Comparison of ENCODE assay signal across 2 cellular contexts in the genomic region with DNA sequence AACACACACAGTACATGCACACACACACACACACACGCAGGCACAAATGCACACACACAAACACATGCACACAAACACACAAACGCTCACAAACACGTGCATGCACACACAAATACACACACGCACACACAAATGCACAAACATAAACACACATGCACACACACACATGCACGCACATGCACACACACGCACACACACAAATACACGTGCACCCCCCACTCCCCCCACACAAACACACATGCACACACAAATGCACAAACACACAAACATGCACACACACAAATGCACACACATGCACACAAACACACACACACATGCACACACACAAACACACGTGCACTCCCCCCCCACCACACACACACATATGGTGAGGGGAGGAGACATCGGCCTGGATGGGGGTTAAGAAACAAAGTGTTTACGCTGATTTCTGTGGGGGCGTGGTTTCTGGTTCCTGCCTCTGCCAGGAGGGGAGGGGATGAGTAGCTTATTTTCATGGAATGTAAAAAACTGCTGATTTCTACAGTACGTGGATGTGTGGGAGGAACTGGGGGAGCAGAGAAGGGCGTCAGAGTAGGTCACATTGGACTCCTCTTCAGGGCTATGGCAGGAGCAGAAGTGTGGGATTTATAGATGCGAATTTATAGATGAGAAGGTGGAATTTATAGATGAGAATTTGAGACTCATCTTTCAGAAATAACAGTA.
TF ChIP-seq lines count a peak whose summit lies in the region.

No MANE protein-coding gene starts in this region.

TF ChIP-seq in HEK293, 187 proteins besides CTCF, POLR2A, EP300 and RAD21 (continued from another document):
- TF ChIP-seq, protein P1, sequence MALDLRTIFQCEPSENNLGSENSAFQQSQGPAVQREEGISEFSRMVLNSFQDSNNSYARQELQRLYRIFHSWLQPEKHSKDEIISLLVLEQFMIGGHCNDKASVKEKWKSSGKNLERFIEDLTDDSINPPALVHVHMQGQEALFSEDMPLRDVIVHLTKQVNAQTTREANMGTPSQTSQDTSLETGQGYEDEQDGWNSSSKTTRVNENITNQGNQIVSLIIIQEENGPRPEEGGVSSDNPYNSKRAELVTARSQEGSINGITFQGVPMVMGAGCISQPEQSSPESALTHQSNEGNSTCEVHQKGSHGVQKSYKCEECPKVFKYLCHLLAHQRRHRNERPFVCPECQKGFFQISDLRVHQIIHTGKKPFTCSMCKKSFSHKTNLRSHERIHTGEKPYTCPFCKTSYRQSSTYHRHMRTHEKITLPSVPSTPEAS (tag by site-specific recombination; IDR thresholded peaks at IDR 0.05), result peak; percentile 99

TF ChIP-seq in K562, 482 proteins besides CTCF, POLR2A, EP300 and RAD21 (continued from another document):
- TF ChIP-seq, protein P2, sequence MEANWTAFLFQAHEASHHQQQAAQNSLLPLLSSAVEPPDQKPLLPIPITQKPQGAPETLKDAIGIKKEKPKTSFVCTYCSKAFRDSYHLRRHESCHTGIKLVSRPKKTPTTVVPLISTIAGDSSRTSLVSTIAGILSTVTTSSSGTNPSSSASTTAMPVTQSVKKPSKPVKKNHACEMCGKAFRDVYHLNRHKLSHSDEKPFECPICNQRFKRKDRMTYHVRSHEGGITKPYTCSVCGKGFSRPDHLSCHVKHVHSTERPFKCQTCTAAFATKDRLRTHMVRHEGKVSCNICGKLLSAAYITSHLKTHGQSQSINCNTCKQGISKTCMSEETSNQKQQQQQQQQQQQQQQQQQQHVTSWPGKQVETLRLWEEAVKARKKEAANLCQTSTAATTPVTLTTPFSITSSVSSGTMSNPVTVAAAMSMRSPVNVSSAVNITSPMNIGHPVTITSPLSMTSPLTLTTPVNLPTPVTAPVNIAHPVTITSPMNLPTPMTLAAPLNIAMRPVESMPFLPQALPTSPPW (CRISPR knock-in tag; IDR thresholded peaks at IDR 0.05), result no peak
- no peak for TF ChIP-seq ZEB2 (IDR thresholded peaks at IDR 0.05)
- TF ChIP-seq, protein P3, sequence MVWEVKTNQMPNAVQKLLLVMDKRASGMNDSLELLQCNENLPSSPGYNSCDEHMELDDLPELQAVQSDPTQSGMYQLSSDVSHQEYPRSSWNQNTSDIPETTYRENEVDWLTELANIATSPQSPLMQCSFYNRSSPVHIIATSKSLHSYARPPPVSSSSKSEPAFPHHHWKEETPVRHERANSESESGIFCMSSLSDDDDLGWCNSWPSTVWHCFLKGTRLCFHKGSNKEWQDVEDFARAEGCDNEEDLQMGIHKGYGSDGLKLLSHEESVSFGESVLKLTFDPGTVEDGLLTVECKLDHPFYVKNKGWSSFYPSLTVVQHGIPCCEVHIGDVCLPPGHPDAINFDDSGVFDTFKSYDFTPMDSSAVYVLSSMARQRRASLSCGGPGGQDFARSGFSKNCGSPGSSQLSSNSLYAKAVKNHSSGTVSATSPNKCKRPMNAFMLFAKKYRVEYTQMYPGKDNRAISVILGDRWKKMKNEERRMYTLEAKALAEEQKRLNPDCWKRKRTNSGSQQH (CRISPR knock-in tag; IDR thresholded peaks at IDR 0.05), result 0 out of 2 replicates have a peak, but pooled peaks have one; percentile 23
- TF ChIP-seq CSDE1 (IDR thresholded peaks at IDR 0.05), result no peak
- TF ChIP-seq, protein P4, sequence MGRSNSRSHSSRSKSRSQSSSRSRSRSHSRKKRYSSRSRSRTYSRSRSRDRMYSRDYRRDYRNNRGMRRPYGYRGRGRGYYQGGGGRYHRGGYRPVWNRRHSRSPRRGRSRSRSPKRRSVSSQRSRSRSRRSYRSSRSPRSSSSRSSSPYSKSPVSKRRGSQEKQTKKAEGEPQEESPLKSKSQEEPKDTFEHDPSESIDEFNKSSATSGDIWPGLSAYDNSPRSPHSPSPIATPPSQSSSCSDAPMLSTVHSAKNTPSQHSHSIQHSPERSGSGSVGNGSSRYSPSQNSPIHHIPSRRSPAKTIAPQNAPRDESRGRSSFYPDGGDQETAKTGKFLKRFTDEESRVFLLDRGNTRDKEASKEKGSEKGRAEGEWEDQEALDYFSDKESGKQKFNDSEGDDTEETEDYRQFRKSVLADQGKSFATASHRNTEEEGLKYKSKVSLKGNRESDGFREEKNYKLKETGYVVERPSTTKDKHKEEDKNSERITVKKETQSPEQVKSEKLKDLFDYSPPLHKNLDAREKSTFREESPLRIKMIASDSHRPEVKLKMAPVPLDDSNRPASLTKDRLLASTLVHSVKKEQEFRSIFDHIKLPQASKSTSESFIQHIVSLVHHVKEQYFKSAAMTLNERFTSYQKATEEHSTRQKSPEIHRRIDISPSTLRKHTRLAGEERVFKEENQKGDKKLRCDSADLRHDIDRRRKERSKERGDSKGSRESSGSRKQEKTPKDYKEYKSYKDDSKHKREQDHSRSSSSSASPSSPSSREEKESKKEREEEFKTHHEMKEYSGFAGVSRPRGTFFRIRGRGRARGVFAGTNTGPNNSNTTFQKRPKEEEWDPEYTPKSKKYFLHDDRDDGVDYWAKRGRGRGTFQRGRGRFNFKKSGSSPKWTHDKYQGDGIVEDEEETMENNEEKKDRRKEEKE (IDR thresholded peaks at IDR 0.05; ENCODE audit: borderline replicate concordance in 1 of 2, control insufficient read depth in 1 of 2, low read depth in 2 of 2, low read length in 1 of 2), result no peak
- no peak for TF ChIP-seq POLR3G (IDR thresholded peaks at IDR 0.05; ENCODE audit: extremely low read depth, insufficient read length, insufficient replicate concordance)
- peak; percentile 67; the same call in 1 of the 2 replicates for TF ChIP-seq OTX1 (CRISPR knock-in tag; IDR thresholded peaks at IDR 0.05)
- TF ChIP-seq ZNF408 (CRISPR knock-in tag; IDR thresholded peaks at IDR 0.05; ENCODE audit: low read depth), result no peak
- no peak for TF ChIP-seq ZBTB17 (CRISPR knock-in tag; IDR thresholded peaks at IDR 0.05)
- TF ChIP-seq ATF7 (IDR thresholded peaks at IDR 0.05), result no peak
- TF ChIP-seq SPI1 (IDR thresholded peaks at IDR 0.05; ENCODE audit: borderline replicate concordance, low read depth, low read length), result no peak
- no peak for TF ChIP-seq ZNF785 (CRISPR knock-in tag; IDR thresholded peaks at IDR 0.05)
- no peak for TF ChIP-seq CHD4 (IDR thresholded peaks at IDR 0.05; ENCODE audit: insufficient read depth, insufficient replicate concordance, low read depth, low read length, poor library complexity, severe bottlenecking)
- TF ChIP-seq HEY1 (CRISPR knock-in tag; IDR thresholded peaks at IDR 0.05; ENCODE audit: borderline replicate concordance), result no peak
- TF ChIP-seq ZNF232 (CRISPR knock-in tag; IDR thresholded peaks at IDR 0.05), result no peak
- TF ChIP-seq ELF4 (CRISPR knock-in tag; IDR thresholded peaks at IDR 0.05), result 0 out of 2 replicates have a peak, but pooled peaks have one; percentile 22
- no peak for TF ChIP-seq POLR2B (IDR thresholded peaks at IDR 0.05; ENCODE audit: low read depth, partially characterized antibody)
- TF ChIP-seq ETV5 (CRISPR knock-in tag; IDR thresholded peaks at IDR 0.05; ENCODE audit: low read depth), result no peak
- TF ChIP-seq, protein P5, sequence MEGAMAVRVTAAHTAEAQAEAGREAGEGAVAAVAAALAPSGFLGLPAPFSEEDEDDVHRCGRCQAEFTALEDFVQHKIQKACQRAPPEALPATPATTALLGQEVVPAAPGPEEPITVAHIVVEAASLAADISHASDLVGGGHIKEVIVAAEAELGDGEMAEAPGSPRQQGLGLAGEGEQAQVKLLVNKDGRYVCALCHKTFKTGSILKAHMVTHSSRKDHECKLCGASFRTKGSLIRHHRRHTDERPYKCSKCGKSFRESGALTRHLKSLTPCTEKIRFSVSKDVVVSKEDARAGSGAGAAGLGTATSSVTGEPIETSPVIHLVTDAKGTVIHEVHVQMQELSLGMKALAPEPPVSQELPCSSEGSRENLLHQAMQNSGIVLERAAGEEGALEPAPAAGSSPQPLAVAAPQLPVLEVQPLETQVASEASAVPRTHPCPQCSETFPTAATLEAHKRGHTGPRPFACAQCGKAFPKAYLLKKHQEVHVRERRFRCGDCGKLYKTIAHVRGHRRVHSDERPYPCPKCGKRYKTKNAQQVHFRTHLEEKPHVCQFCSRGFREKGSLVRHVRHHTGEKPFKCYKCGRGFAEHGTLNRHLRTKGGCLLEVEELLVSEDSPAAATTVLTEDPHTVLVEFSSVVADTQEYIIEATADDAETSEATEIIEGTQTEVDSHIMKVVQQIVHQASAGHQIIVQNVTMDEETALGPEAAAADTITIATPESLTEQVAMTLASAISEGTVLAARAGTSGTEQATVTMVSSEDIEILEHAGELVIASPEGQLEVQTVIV (CRISPR knock-in tag; IDR thresholded peaks at IDR 0.05; ENCODE audit: borderline replicate concordance), result no peak
- no peak for TF ChIP-seq JUND (IDR thresholded peaks at IDR 0.05; ENCODE audit: borderline replicate concordance, low read depth, low read length)
- TF ChIP-seq JUND (tag; IDR thresholded peaks at IDR 0.05; ENCODE audit: borderline replicate concordance, low read depth, low read length), result no peak
- TF ChIP-seq, protein P6, sequence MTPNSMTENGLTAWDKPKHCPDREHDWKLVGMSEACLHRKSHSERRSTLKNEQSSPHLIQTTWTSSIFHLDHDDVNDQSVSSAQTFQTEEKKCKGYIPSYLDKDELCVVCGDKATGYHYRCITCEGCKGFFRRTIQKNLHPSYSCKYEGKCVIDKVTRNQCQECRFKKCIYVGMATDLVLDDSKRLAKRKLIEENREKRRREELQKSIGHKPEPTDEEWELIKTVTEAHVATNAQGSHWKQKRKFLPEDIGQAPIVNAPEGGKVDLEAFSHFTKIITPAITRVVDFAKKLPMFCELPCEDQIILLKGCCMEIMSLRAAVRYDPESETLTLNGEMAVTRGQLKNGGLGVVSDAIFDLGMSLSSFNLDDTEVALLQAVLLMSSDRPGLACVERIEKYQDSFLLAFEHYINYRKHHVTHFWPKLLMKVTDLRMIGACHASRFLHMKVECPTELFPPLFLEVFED (CRISPR knock-in tag; conservative IDR thresholded peaks at IDR 0.05), result 0 out of 2 replicates have a peak, but pooled peaks have one; percentile 20
- TF ChIP-seq, protein P7, sequence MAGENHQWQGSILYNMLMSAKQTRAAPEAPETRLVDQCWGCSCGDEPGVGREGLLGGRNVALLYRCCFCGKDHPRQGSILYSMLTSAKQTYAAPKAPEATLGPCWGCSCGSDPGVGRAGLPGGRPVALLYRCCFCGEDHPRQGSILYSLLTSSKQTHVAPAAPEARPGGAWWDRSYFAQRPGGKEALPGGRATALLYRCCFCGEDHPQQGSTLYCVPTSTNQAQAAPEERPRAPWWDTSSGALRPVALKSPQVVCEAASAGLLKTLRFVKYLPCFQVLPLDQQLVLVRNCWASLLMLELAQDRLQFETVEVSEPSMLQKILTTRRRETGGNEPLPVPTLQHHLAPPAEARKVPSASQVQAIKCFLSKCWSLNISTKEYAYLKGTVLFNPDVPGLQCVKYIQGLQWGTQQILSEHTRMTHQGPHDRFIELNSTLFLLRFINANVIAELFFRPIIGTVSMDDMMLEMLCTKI (IDR thresholded peaks at IDR 0.05; ENCODE audit: partially characterized antibody), result no peak
- no peak for TF ChIP-seq ZC3H11A (IDR thresholded peaks at IDR 0.05; ENCODE audit: low read depth, low read length)
- no peak for TF ChIP-seq PCBP1 (IDR thresholded peaks at IDR 0.05; ENCODE audit: low read depth, low read length, poor library complexity, severe bottlenecking)
- TF ChIP-seq, protein P8, sequence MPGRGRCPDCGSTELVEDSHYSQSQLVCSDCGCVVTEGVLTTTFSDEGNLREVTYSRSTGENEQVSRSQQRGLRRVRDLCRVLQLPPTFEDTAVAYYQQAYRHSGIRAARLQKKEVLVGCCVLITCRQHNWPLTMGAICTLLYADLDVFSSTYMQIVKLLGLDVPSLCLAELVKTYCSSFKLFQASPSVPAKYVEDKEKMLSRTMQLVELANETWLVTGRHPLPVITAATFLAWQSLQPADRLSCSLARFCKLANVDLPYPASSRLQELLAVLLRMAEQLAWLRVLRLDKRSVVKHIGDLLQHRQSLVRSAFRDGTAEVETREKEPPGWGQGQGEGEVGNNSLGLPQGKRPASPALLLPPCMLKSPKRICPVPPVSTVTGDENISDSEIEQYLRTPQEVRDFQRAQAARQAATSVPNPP (IDR thresholded peaks at IDR 0.05; ENCODE audit: borderline replicate concordance, insufficient read depth, insufficient read length), result no peak
- no peak for TF ChIP-seq ZNF197 (CRISPR knock-in tag; IDR thresholded peaks at IDR 0.05; ENCODE audit: low read depth)
